In the genomic region with DNA sequence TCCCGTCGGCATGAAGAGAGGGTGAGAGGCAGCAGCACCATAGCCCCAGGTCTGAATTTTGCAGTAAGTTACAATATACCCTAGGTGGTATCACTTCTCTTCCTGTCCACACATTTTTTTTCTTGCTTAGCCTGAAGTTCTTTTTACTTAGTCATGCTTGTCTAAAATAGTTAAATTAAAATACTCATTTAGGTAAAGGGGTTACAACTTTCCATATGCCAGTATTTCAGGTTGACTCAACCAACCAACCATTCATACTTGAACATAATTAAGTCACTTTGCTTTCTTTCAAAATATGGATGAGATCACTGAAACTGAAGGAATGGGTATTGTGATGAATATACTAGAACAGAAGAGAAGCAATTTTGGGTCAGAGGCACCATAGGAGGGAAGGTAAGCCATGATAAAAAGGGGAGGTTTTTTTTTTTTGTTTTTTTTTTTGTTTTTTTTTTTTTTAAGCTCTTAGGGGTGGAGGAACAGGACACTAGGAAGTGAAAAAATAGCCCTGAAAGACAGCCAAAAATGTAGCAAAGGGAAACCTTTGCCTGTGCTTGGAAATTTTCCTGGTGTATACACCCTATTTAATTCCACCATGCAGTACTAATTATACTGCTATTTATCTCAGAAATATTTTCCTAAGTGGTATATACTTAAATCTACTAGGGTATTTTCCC, we compare ENCODE assay signal across 8 cellular contexts. TPM values are rescaled to one million over a fixed set of nuclear protein-coding genes. Genes with fewer than 3 reads are reported as not detected.
DNase-seq lines count a peak whose midpoint lies in the region; ATAC-seq, FAIRE-seq and TF ChIP-seq lines count a peak whose summit lies in the region.

No MANE protein-coding gene starts in this region.

- H3K4me3 Mint-ChIP-seq in GM23338 (no peak overlapping the region), memory B cell (no peak overlapping the region)

- no peak for TF ChIP-seq POLR2A in H54 (IDR thresholded peaks at IDR 0.05; ENCODE audit: low read depth, low read length)

- no peaks in the 10 kb centered on the region for H3K9me3 Mint-ChIP-seq in GM23338
- no peaks in the 10 kb centered on the region for H3K9me3 Mint-ChIP-seq in memory B cell

- DNase-seq in GM23338 (ENCODE audit: low spot score) (peak; percentile 4), PC-3 (peak; percentile 38), memory B cell (ENCODE audit: low spot score in 2 of 2) (no peak), Ammon's horn (ENCODE audit: low spot score) (no peak), occipital lobe (lab: John Stamatoyannopoulos, UW) (no peak), H54 (ENCODE audit: insufficient read length, low spot score) (no peak)
- no peak for DNase-seq in central memory CD4-positive, alpha-beta T cell

- H3K79me2 ChIP-seq in GM23338 (replicated peaks; ENCODE audit: insufficient read depth): no peaks in the 10 kb centered on the region
- no peaks in the 10 kb centered on the region for H3K79me2 ChIP-seq in PC-3 (ENCODE audit: low read length)

- TF ChIP-seq CTCF in GM23338 (conservative IDR thresholded peaks at IDR 0.05; ENCODE audit: low read depth in 2 of 2) (no peak), PC-3 (conservative IDR thresholded peaks at IDR 0.05; ENCODE audit: low read depth, low read length) (no peak)

- H4K20me1 ChIP-seq in GM23338 (replicated peaks; ENCODE audit: insufficient read depth): no peaks in the 10 kb centered on the region; the same call in 1 of the 2 replicates
- no peaks in the 10 kb centered on the region for H4K20me1 ChIP-seq in PC-3 (ENCODE audit: low read length)

- ATAC-seq in GM18858 (IDR thresholded peaks at IDR 0.05; ENCODE audit: unreplicated experiment): peak; percentile 78
- no peak for ATAC-seq in GM23338
- no peak; the same call in 1 of the 2 replicates for ATAC-seq in PC-3
- peak; percentile 39 for ATAC-seq in memory B cell (ENCODE audit: low read depth)

- no peak for FAIRE-seq in H54 (lab: Jason Lieb, UNC)

- H3K4me2 ChIP-seq in GM23338: no peak overlapping the region
- H3K4me2 ChIP-seq in PC-3 (ENCODE audit: low read length): no peak overlapping the region

- H3K4me3 ChIP-seq in GM23338 (no peak overlapping the region), PC-3 (ENCODE audit: low read length) (no peak overlapping the region)

- BruUV-seq in PC-3 (replicated peaks; lab: Mats Ljungman, UMichigan): no TSS peak

- no peaks in the 10 kb centered on the region for H3K4me1 ChIP-seq in GM23338 (ENCODE audit: insufficient read depth)
- peaks cover 40% of the 10 kb centered on the region for H3K4me1 ChIP-seq in PC-3 (ENCODE audit: insufficient read depth, low read length)

- CTCF ChIA-PET in PC-3 (lab: Charles Lee): no interaction called here

- H3K9me2 ChIP-seq in GM23338 (ENCODE audit: insufficient read depth) (no peaks in the 10 kb centered on the region), PC-3 (replicated peaks; ENCODE audit: low read length) (no peaks in the 10 kb centered on the region)

- peaks cover 14% of the 10 kb centered on the region; the same call in 2 of the 3 replicates for H3K4me1 Mint-ChIP-seq in GM23338
- H3K4me1 Mint-ChIP-seq in memory B cell: peaks cover 12% of the 10 kb centered on the region

- H3K27me3 Mint-ChIP-seq in GM23338 (ENCODE audit: insufficient read depth, low read depth, poor library complexity) (peaks cover 2% of the 10 kb centered on the region), memory B cell (no peaks in the 10 kb centered on the region)

- H3K9me3 ChIP-seq in PC-3 (ENCODE audit: low read length): no peaks in the 10 kb centered on the region

- H3F3A ChIP-seq in GM23338 (replicated peaks; ENCODE audit: low read depth): no peaks in the 10 kb centered on the region
- H3F3A ChIP-seq in PC-3 (ENCODE audit: low read length, unreplicated experiment): no peaks in the 10 kb centered on the region

- 0 out of 2 replicates have a peak overlapping the region, but pooled peaks have one; percentile 9 for H3K27ac Mint-ChIP-seq in GM23338
- H3K27ac Mint-ChIP-seq in memory B cell: peak overlapping the region; percentile 36

- H3K27me3 ChIP-seq in GM23338 (ENCODE audit: insufficient read depth): no peaks in the 10 kb centered on the region
- H3K27me3 ChIP-seq in PC-3 (ENCODE audit: low read length): no peaks in the 10 kb centered on the region

- no peak overlapping the region for H3K9ac ChIP-seq in PC-3 (ENCODE audit: low read length)

- POLR2A ChIA-PET in PC-3 (lab: Charles Lee; ENCODE audit: unreplicated experiment): interaction anchor here (0.6 kb wide), 1 partner anchor 162 kb away, joined by 7 read pairs; no protein-coding TSS in a partner anchor

- no peaks in the 10 kb centered on the region for H3K36me3 Mint-ChIP-seq in GM23338 (ENCODE audit: low read depth)
- H3K36me3 Mint-ChIP-seq in memory B cell: peaks cover 12% of the 10 kb centered on the region

- no peak overlapping the region for H2AFZ ChIP-seq in GM23338
- no peak overlapping the region for H2AFZ ChIP-seq in PC-3 (ENCODE audit: low read length)

- intact Hi-C loops in PC-3 (cut with micrococcal nuclease): no loop called here

- no peaks in the 10 kb centered on the region for H3K36me3 ChIP-seq in GM23338 (ENCODE audit: insufficient read depth)
- peaks cover 1% of the 10 kb centered on the region; the same call in 1 of the 2 replicates for H3K36me3 ChIP-seq in PC-3 (ENCODE audit: low read depth, low read length)

- no peak overlapping the region for H3K27ac ChIP-seq in GM23338 (ENCODE audit: low read depth)
- H3K27ac ChIP-seq in PC-3 (ENCODE audit: low read length): no peak overlapping the region

TF ChIP-seq in GM23338, 12 proteins besides CTCF, POLR2A, EP300 and RAD21:
- no peak for TF ChIP-seq POLR2AphosphoS5 (IDR thresholded peaks at IDR 0.05; ENCODE audit: low read depth)
- no peak for TF ChIP-seq CREB1 (CRISPR knock-in tag; IDR thresholded peaks at IDR 0.05; ENCODE audit: low read depth)
- TF ChIP-seq EZH2phosphoT487 (IDR thresholded peaks at IDR 0.05; ENCODE audit: unreplicated experiment): no peak
- TF ChIP-seq ZNF331 (CRISPR knock-in tag; IDR thresholded peaks at IDR 0.05; ENCODE audit: low read depth): no peak
- TF ChIP-seq JUNB (IDR thresholded peaks at IDR 0.05; ENCODE audit: unreplicated experiment): no peak
- TF ChIP-seq, protein P1, sequence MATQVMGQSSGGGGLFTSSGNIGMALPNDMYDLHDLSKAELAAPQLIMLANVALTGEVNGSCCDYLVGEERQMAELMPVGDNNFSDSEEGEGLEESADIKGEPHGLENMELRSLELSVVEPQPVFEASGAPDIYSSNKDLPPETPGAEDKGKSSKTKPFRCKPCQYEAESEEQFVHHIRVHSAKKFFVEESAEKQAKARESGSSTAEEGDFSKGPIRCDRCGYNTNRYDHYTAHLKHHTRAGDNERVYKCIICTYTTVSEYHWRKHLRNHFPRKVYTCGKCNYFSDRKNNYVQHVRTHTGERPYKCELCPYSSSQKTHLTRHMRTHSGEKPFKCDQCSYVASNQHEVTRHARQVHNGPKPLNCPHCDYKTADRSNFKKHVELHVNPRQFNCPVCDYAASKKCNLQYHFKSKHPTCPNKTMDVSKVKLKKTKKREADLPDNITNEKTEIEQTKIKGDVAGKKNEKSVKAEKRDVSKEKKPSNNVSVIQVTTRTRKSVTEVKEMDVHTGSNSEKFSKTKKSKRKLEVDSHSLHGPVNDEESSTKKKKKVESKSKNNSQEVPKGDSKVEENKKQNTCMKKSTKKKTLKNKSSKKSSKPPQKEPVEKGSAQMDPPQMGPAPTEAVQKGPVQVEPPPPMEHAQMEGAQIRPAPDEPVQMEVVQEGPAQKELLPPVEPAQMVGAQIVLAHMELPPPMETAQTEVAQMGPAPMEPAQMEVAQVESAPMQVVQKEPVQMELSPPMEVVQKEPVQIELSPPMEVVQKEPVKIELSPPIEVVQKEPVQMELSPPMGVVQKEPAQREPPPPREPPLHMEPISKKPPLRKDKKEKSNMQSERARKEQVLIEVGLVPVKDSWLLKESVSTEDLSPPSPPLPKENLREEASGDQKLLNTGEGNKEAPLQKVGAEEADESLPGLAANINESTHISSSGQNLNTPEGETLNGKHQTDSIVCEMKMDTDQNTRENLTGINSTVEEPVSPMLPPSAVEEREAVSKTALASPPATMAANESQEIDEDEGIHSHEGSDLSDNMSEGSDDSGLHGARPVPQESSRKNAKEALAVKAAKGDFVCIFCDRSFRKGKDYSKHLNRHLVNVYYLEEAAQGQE (IDR thresholded peaks at IDR 0.05; ENCODE audit: unreplicated experiment): no peak
- TF ChIP-seq, protein P2, sequence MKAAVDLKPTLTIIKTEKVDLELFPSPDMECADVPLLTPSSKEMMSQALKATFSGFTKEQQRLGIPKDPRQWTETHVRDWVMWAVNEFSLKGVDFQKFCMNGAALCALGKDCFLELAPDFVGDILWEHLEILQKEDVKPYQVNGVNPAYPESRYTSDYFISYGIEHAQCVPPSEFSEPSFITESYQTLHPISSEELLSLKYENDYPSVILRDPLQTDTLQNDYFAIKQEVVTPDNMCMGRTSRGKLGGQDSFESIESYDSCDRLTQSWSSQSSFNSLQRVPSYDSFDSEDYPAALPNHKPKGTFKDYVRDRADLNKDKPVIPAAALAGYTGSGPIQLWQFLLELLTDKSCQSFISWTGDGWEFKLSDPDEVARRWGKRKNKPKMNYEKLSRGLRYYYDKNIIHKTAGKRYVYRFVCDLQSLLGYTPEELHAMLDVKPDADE (IDR thresholded peaks at IDR 0.05): no peak
- TF ChIP-seq EZH2 (IDR thresholded peaks at IDR 0.05; ENCODE audit: low read depth, unreplicated experiment): no peak
- no peak for TF ChIP-seq ZNF114 (CRISPR knock-in tag; IDR thresholded peaks at IDR 0.05)
- no peak for TF ChIP-seq NANOG (IDR thresholded peaks at IDR 0.05; ENCODE audit: borderline replicate concordance)
TF ChIP-seq in GM23338: peak in this region for 0.

RNA-seq across cellular contexts. Expression of a gene that starts 41.8 kb away (rescaled TPM):
- 10.3 and 12.2 TPM in 2 replicates for total RNA-seq in GM23338 (2014; rRNA removed; shearing (Covaris generic))
- 3.2 and 3.3 TPM in 2 replicates for polyA plus RNA-seq in GM23338 (2016; fragmentation: Nextera tagmentation; extraction: Ambion mirVana)
- 22.8 and 24.6 TPM in 2 replicates for total RNA-seq in PC-3 (2014; rRNA removed)
- total RNA-seq in occipital lobe: 35.7 TPM

Comparison
In these comparisons a context has a peak if more than half of its experiments do, and no peak if none do; other contexts are left out.
1. ATAC-seq: peak in GM18858 (single experiment) and memory B cell (single experiment); none in GM23338 (single experiment) and PC-3 (single experiment).
2. DNase-seq: peak in GM23338 (single experiment) and PC-3 (single experiment); none in memory B cell (0 of 2), Ammon's horn (single experiment), occipital lobe (single experiment), H54 (single experiment) and central memory CD4-positive, alpha-beta T cell (single experiment).